ENCODE assay signal across 12 cellular contexts in genomic region chr9:128245293-128246151, GRCh38. TPM values are rescaled to one million over a fixed set of nuclear protein-coding genes. Genes with fewer than 3 reads are reported as not detected.
DNase-seq lines count a peak whose midpoint lies in the region; ATAC-seq, FAIRE-seq and TF ChIP-seq lines count a peak whose summit lies in the region.
"Had no signal": no experiment of that assay in that cellular context is flagged by ENCODE, and none has a peak within 500 bp of the region (broad histone marks: within the 10 kb centered on the region; RNA-seq: fewer than 3 reads in every experiment).

No MANE protein-coding gene starts in this region.

- FAIRE-seq in GM12892 (lab: Jason Lieb, UNC) = no peak

- H3K4me2 ChIP-seq in DND-41 (ENCODE audit: insufficient read depth, low read length) = no peak overlapping the region

- H3K9me3 Mint-ChIP-seq in endodermal cell = no peaks in the 10 kb centered on the region
- H3K9me3 Mint-ChIP-seq in mesothelial cell of epicardium = no peaks in the 10 kb centered on the region
- H3K9me3 Mint-ChIP-seq: activated naive CD4-positive, alpha-beta T cell treated with anti-CD3 and anti-CD28 coated beads, Interleukin-2, amount 50 U/mL, for 72 hours; IgD-negative memory B cell; T-helper 2 cell treated with Interferon-gamma antibody and Interleukin-4, amounts not matched to agents 5 μg/mL and 100 μg/mL, for 36 hours had no signal

- no peak overlapping the region for H3K9ac ChIP-seq in DND-41 (ENCODE audit: low read depth, low read length)
- H3K9ac ChIP-seq in endodermal cell (ENCODE audit: extremely low read depth, low read length, poor library complexity, severe bottlenecking) = no peak overlapping the region

- no peak for TF ChIP-seq CTCF in DND-41 (IDR thresholded peaks at IDR 0.05; ENCODE audit: borderline replicate concordance, extremely low read depth, low read length, poor library complexity, severe bottlenecking)
- no peak for TF ChIP-seq CTCF in endodermal cell (conservative IDR thresholded peaks at IDR 0.05)
- no peak for TF ChIP-seq CTCF in mesothelial cell of epicardium (IDR thresholded peaks at IDR 0.05; ENCODE audit: unreplicated experiment)

- H3K27me3 Mint-ChIP-seq in endodermal cell (ENCODE audit: insufficient read depth) = peaks cover 16% of the 10 kb centered on the region
- no peaks in the 10 kb centered on the region for H3K27me3 Mint-ChIP-seq in mesothelial cell of epicardium (ENCODE audit: low read depth)

- no peaks in the 10 kb centered on the region for H3K4me1 ChIP-seq in DND-41 (ENCODE audit: insufficient read depth, low read length)
- no peaks in the 10 kb centered on the region for H3K4me1 ChIP-seq in endodermal cell (ENCODE audit: control insufficient read depth, insufficient read depth, low read length)

- H3K36me3 Mint-ChIP-seq in endodermal cell (ENCODE audit: low read depth) (no peaks in the 10 kb centered on the region), mesothelial cell of epicardium (peaks cover 2% of the 10 kb centered on the region)
- H3K36me3 Mint-ChIP-seq: activated naive CD4-positive, alpha-beta T cell treated with anti-CD3 and anti-CD28 coated beads, Interleukin-2, amount 50 U/mL, for 72 hours; IgD-negative memory B cell had no signal

- no peak overlapping the region for H2AFZ ChIP-seq in DND-41 (ENCODE audit: low read depth, low read length)

- no peak overlapping the region for H3K27ac ChIP-seq in DND-41 (ENCODE audit: low read length)
- H3K27ac ChIP-seq in endodermal cell (ENCODE audit: low read depth, low read length) = peak overlapping the region; percentile 72

- H3K36me3 ChIP-seq in DND-41 (ENCODE audit: insufficient read depth, low read length) (no peaks in the 10 kb centered on the region), endodermal cell (ENCODE audit: control insufficient read depth, insufficient read depth, low read length) (peaks cover 5% of the 10 kb centered on the region)

- H3K4me3 ChIP-seq in DND-41 (ENCODE audit: low read depth in 1 of 2, low read length in 2 of 2) = no peak overlapping the region
- H3K4me3 ChIP-seq in endodermal cell (ENCODE audit: low read length) = no peak overlapping the region
- H3K4me3 ChIP-seq: lung had no signal

- no peak overlapping the region for H3K4me3 Mint-ChIP-seq in endodermal cell
- H3K4me3 Mint-ChIP-seq in mesothelial cell of epicardium = peak overlapping the region; percentile 26
- H3K4me3 Mint-ChIP-seq: IgD-negative memory B cell; T-helper 2 cell treated with Interferon-gamma antibody and Interleukin-4, amounts not matched to agents 5 μg/mL and 100 μg/mL, for 36 hours had no signal

- WGBS in endodermal cell (ENCODE audit: insufficient coverage in 1 of 2, insufficient read length in 1 of 2), 2 experiments = 79 to 90% methylated on average over 5 to 18 of the region's 18 CpGs

- TF ChIP-seq POLR2A in GM12892 (IDR thresholded peaks at IDR 0.05; ENCODE audit: low read depth, low read length) = no peak

- no peaks in the 10 kb centered on the region for H3K79me2 ChIP-seq in DND-41 (ENCODE audit: insufficient read depth, low read length)

- 0 out of 3 replicates have a peak, but pooled peaks have one; percentile 6 for ATAC-seq in DND-41 (ENCODE audit: insufficient read depth, low read depth)
- no peak for ATAC-seq in GM18867 (IDR thresholded peaks at IDR 0.05; ENCODE audit: unreplicated experiment)
- ATAC-seq: activated naive CD4-positive, alpha-beta T cell treated with anti-CD3 and anti-CD28 coated beads, Interleukin-2, amount 50 U/mL, for 72 hours had no signal

- H4K20me1 ChIP-seq in DND-41 (ENCODE audit: insufficient read depth, low read length) = no peaks in the 10 kb centered on the region

- H3K27me3 ChIP-seq in DND-41 (ENCODE audit: insufficient read depth, low read length, poor library complexity) (no peaks in the 10 kb centered on the region), endodermal cell (ENCODE audit: control insufficient read depth, insufficient read depth, low read length, poor library complexity, severe bottlenecking) (no peaks in the 10 kb centered on the region)

- H3K4me1 Mint-ChIP-seq in endodermal cell (peaks cover 6% of the 10 kb centered on the region), mesothelial cell of epicardium (peaks cover 26% of the 10 kb centered on the region)

- DNase-seq in DND-41 = no peak
- DNase-seq in NOMO-1 (lab: John Stamatoyannopoulos, UW; ENCODE audit: unreplicated experiment in 2 of 2) = peak; percentile 21 to 44
- peak; percentile 76 for DNase-seq in endodermal cell
- DNase-seq in mesothelial cell of epicardium (ENCODE audit: low spot score in 2 of 2, unreplicated experiment in 2 of 2) = peak; percentile 54 to 70
- no peak for DNase-seq in GM12892 (ENCODE audit: insufficient read length)
- no peak for DNase-seq in NCI-H748 treated with DMSO at 0.1 percent for 48 hours (lab: John Stamatoyannopoulos, UW)
- no peak for DNase-seq in NCI-H446 (lab: John Stamatoyannopoulos, UW)

- H3K9me3 ChIP-seq in DND-41 (ENCODE audit: insufficient read depth, low read length, severe bottlenecking) = no peaks in the 10 kb centered on the region
- H3K9me3 ChIP-seq in endodermal cell (ENCODE audit: control insufficient read depth, low read length) = no peaks in the 10 kb centered on the region

- H3K27ac Mint-ChIP-seq in endodermal cell (no peak overlapping the region), mesothelial cell of epicardium (peak overlapping the region; percentile 94)
- H3K27ac Mint-ChIP-seq: activated naive CD4-positive, alpha-beta T cell treated with anti-CD3 and anti-CD28 coated beads, Interleukin-2, amount 50 U/mL, for 72 hours; IgD-negative memory B cell; T-helper 2 cell treated with Interferon-gamma antibody and Interleukin-4, amounts not matched to agents 5 μg/mL and 100 μg/mL, for 36 hours had no signal

RNA-seq across cellular contexts. Expression of gene GOLGA2, which starts 30.3 kb away (rescaled TPM):
- total RNA-seq in endodermal cell (100 to 1,000 TPM in 1 of 2 donors, 10 to 100 TPM in 1; 91.9 to 101 TPM), mesothelial cell of epicardium (177 to 195 TPM (median 186 TPM) in 3 replicates)
- polyA plus RNA-seq in endodermal cell (2013, experiment 1 of 2) = 50.7 TPM
- polyA plus RNA-seq in endodermal cell (2013, experiment 2 of 2) = 43.8 TPM
- 21.9 TPM for polyA plus RNA-seq in GM12892 (2012; ENCODE audit: missing spikeins)

RNA-seq across cellular contexts. Expression of gene SWI5, which starts 30.6 kb away (rescaled TPM):
- total RNA-seq in endodermal cell (10 to 100 TPM; 33.4 to 46.9 TPM), mesothelial cell of epicardium (24.1 to 26.0 TPM (median 24.3 TPM) in 3 replicates)
- 27.5 TPM for polyA plus RNA-seq in endodermal cell (2013, experiment 1 of 2)
- 28.4 TPM for polyA plus RNA-seq in endodermal cell (2013, experiment 2 of 2)
- polyA plus RNA-seq in GM12892 (2012; ENCODE audit: missing spikeins) = 21.3 TPM

RNA-seq across cellular contexts. Expression of gene DNM1, which starts 42.3 kb away (rescaled TPM):
- total RNA-seq in endodermal cell = 100 to 1,000 TPM in 1 of 2 donors, 10 to 100 TPM in 1; 55.8 to 147 TPM
- polyA plus RNA-seq in endodermal cell (2013, experiment 1 of 2) = 78.9 TPM
- 83.8 TPM for polyA plus RNA-seq in endodermal cell (2013, experiment 2 of 2)
- total RNA-seq in mesothelial cell of epicardium = 86.8 to 98.6 TPM (median 89.2 TPM) in 3 replicates
- polyA plus RNA-seq in GM12892 (2012; ENCODE audit: missing spikeins) = 0.36 TPM

RNA-seq across cellular contexts. Expression of gene CIZ1, which starts 54.1 kb away (rescaled TPM):
- total RNA-seq in endodermal cell (100 to 1,000 TPM; 115 to 117 TPM), mesothelial cell of epicardium (152 to 157 TPM (median 155 TPM) in 3 replicates)
- polyA plus RNA-seq in endodermal cell (2013, experiment 1 of 2) = 123 TPM
- 111 TPM for polyA plus RNA-seq in endodermal cell (2013, experiment 2 of 2)
- polyA plus RNA-seq in GM12892 (2012; ENCODE audit: missing spikeins) = 38.6 TPM

Comparison
In these comparisons a context has a peak if more than half of its experiments do, and no peak if none do; other contexts are left out.
1. DNase-seq: peak in NOMO-1 (2 of 2), endodermal cell (single experiment) and mesothelial cell of epicardium (2 of 2); none in DND-41 (single experiment), GM12892 (single experiment), NCI-H748 treated with DMSO at 0.1 percent for 48 hours (single experiment) and NCI-H446 (0 of 2).